Comparison of ENCODE assay signal across 8 cellular contexts in genomic region chr4:56977321-56978012, GRCh38. TPM values are rescaled to one million over a fixed set of nuclear protein-coding genes. Genes with fewer than 3 reads are reported as not detected.
DNase-seq lines count a peak whose midpoint lies in the region; ATAC-seq and TF ChIP-seq lines count a peak whose summit lies in the region.

NOA1 (minus strand) TSS chr4:56977606; CDS start chr4:56977585, 21 bp downstream.

- H3K9me3 Mint-ChIP-seq in activated B cell treated with CpG ODN at 0.5 μM for 24 hours (peaks cover 7% of the 10 kb centered on the region), immature natural killer cell (peaks cover 0 to 2% (median 0%) of the 10 kb centered on the region in 6 donors)

- ATAC-seq in HG03196 (IDR thresholded peaks at IDR 0.05; ENCODE audit: unreplicated experiment) = peak; percentile 82
- ATAC-seq in activated B cell treated with CpG ODN at 0.5 μM for 24 hours (ENCODE audit: low read depth) = peak; percentile 86

- H3K36me3 Mint-ChIP-seq in activated B cell treated with CpG ODN at 0.5 μM for 24 hours (ENCODE audit: low read depth) = peaks cover 48% of the 10 kb centered on the region
- H3K36me3 Mint-ChIP-seq in immature natural killer cell = peaks cover 18 to 24% (median 21%) of the 10 kb centered on the region in 3 donors

- H3K27ac ChIP-seq in caudate nucleus (ENCODE audit: low read depth, low read length) = peak within 1 kb of the TSS; percentile 67

- peak within 1 kb of the TSS; percentile 96 for H3K27ac Mint-ChIP-seq in activated B cell treated with CpG ODN at 0.5 μM for 24 hours
- peak within 1 kb of the TSS; percentile 97 to 100 (median 100) for H3K27ac Mint-ChIP-seq in immature natural killer cell

- H3K4me1 Mint-ChIP-seq in activated B cell treated with CpG ODN at 0.5 μM for 24 hours (peaks cover 70% of the 10 kb centered on the region), immature natural killer cell (peaks cover 60 to 72% of the 10 kb centered on the region in 2 donors)

- H3K4me3 Mint-ChIP-seq in activated B cell treated with CpG ODN at 0.5 μM for 24 hours (peak within 1 kb of the TSS; percentile 99), immature natural killer cell (peak within 1 kb of the TSS; percentile 99 to 100 (median 100))

- in situ Hi-C loops in GM18951 (cut with MboI; ENCODE audit: low sequenced_read_pairs, unreplicated experiment) = no loop called here

- CTCF ChIA-PET in activated B cell treated with CpG ODN at 0.5 μM for 24 hours (lab: Charles Lee) = interaction anchor here (1.3 to 2.5 kb wide), 3 partner anchors 11 to 70 kb away, joined by 4 to 17 read pairs (median 5); partner anchors contain the start of gene REST

- no peaks in the 10 kb centered on the region for H3K27me3 Mint-ChIP-seq in activated B cell treated with CpG ODN at 0.5 μM for 24 hours
- peaks cover 20 to 40% (median 32%) of the 10 kb centered on the region in 3 donors for H3K27me3 Mint-ChIP-seq in immature natural killer cell (ENCODE audit: low read depth in 3 of 3)

- DNase-seq in AG08395 (ENCODE audit: low spot score) (peak; percentile 97), NCI-H345 (lab: John Stamatoyannopoulos, UW) (peak; percentile 96), activated B cell treated with CpG ODN at 0.5 μM for 24 hours (peak; percentile 98), caudate nucleus (lab: John Stamatoyannopoulos, UW) (peak; percentile 41 to 98 (median 94)), immature natural killer cell (peak; percentile 99), smooth muscle cell of the brain vasculature (ENCODE audit: low read depth, low spot score) (peak; percentile 98)

- TF ChIP-seq CTCF in activated B cell treated with CpG ODN at 0.5 μM for 24 hours (IDR thresholded peaks at IDR 0.05) = no peak

- TF ChIP-seq POLR2A in GM18951 (IDR thresholded peaks at IDR 0.05; ENCODE audit: extremely low read depth, insufficient read depth, insufficient read length) = peak; percentile 88

- intact Hi-C loops in activated B cell treated with CpG ODN at 0.5 μM for 24 hours (cut with micrococcal nuclease) = loop anchor here (1.0 to 5.0 kb wide), 11 partner anchors 69 to 1582 kb away; partner anchors contain the start of genes AASDH, CEP135, CLOCK and EXOC1

- POLR2A ChIA-PET in activated B cell treated with CpG ODN at 0.5 μM for 24 hours (lab: Charles Lee) = interaction anchor here (0.6 to 4.9 kb wide), 14 partner anchors 11 to 1582 kb away, joined by 3 to 127 read pairs (median 4); partner anchors contain the start of genes AASDH, EXOC1, PAICS and PPAT

RNA-seq across cellular contexts. Expression of gene NOA1, which starts in this region (rescaled TPM):
- 24.1 and 25.0 TPM in 2 replicates for total RNA-seq in activated B cell treated with CpG ODN at 0.5 μM for 24 hours
- 10 to 100 TPM; 12.2 to 18.9 (median 14.3) TPM for polyA plus RNA-seq in immature natural killer cell

Comparison
In these comparisons a context has a peak if more than half of its experiments do, and no peak if none do; other contexts are left out.
1. Peak in every context shown above with its lines: DNase-seq, ATAC-seq and H3K27ac ChIP-seq.